Comparison of ENCODE assay signal across 11 cellular contexts in genomic region chr3:14803101-14803980, GRCh38. TPM values are rescaled to one million over a fixed set of nuclear protein-coding genes. Genes with fewer than 3 reads are reported as not detected.
DNase-seq lines count a peak whose midpoint lies in the region; ATAC-seq, FAIRE-seq and TF ChIP-seq lines count a peak whose summit lies in the region.
"Had no signal": no experiment of that assay in that cellular context is flagged by ENCODE, and none has a peak within 500 bp of the region (broad histone marks: within the 10 kb centered on the region; RNA-seq: fewer than 3 reads in every experiment).

No MANE protein-coding gene starts in this region.

- no TSS peak for BruUV-seq in K562 (replicated peaks; lab: Mats Ljungman, UMichigan)

- TF ChIP-seq CTCF in K562 (IDR thresholded peaks at IDR 0.05 in 2 of 3, conservative IDR thresholded peaks at IDR 0.05 in 1 of 3; ENCODE audit: insufficient read depth in 2 of 3, low read depth in 1 of 3, low read length in 3 of 3) (0 out of 6 replicates have a peak, but pooled peaks of 1 of the 3 experiments have one; percentile 6), left lung (IDR thresholded peaks at IDR 0.05) (no peak)

- no peaks in the 10 kb centered on the region for H3K9me3 Mint-ChIP-seq in activated naive CD4-positive, alpha-beta T cell treated with anti-CD3 and anti-CD28 coated beads, Interleukin-2, amount 50 U/mL, for 72 hours
- H3K9me3 Mint-ChIP-seq: natural killer cell had no signal

- H3K9me3 ChIP-seq in K562 (replicated peaks; ENCODE audit: control insufficient read depth, insufficient read depth, low read depth, low read length): no peaks in the 10 kb centered on the region
- H3K9me3 ChIP-seq in left lung: no peaks in the 10 kb centered on the region

- TF ChIP-seq RAD21 in K562 (CRISPR knock-in tag; conservative IDR thresholded peaks at IDR 0.05 in 1 of 2, IDR thresholded peaks at IDR 0.05 in 1 of 2): no peak

- H3K9ac ChIP-seq in K562 (ENCODE audit: insufficient read depth in 1 of 2, low read depth in 2 of 2, low read length in 2 of 2): no peak overlapping the region

- no peaks in the 10 kb centered on the region for H3K9me1 ChIP-seq in K562 (ENCODE audit: control insufficient read depth, insufficient read depth, low read length)

- no peak overlapping the region for H2AFZ ChIP-seq in K562 (ENCODE audit: low read depth, low read length)

- FAIRE-seq in K562 (lab: Jason Lieb, UNC) (no peak), urothelium cell line (lab: Jason Lieb, UNC) (peak; percentile 62)

- CTCF ChIA-PET in K562 (lab: Yijun Ruan, JAX; ENCODE audit: low intra/inter-chr PET ratio): no interaction called here

- TF ChIP-seq POLR2A in K562 (conservative IDR thresholded peaks at IDR 0.05): no peak

- H3K4me2 ChIP-seq in K562 (ENCODE audit: insufficient read depth, low read length): no peak overlapping the region; the same call in 1 of the 2 replicates

- H3K36me3 ChIP-seq in K562 (ENCODE audit: control insufficient read depth, insufficient read depth, low read length) (no peaks in the 10 kb centered on the region), left lung (no peaks in the 10 kb centered on the region)

- no peak for TF ChIP-seq EP300 in K562 (IDR thresholded peaks at IDR 0.05; ENCODE audit: low read length)

- peak overlapping the region; percentile 19 to 50 for H3K27ac Mint-ChIP-seq in activated naive CD4-positive, alpha-beta T cell treated with anti-CD3 and anti-CD28 coated beads, Interleukin-2, amount 50 U/mL, for 72 hours
- H3K27ac Mint-ChIP-seq: natural killer cell had no signal

- POLR2A ChIA-PET in K562 (lab: Yijun Ruan, JAX): interaction anchor here (1.0 kb wide), 1 partner anchor 118 kb away, joined by 3 read pairs; no protein-coding TSS in a partner anchor

- WGBS in K562 (ENCODE audit: insufficient coverage, low coverage, missing lambda C conversion rate): 2% methylated on average over 13 of the region's 13 CpGs

- ATAC-seq in activated naive CD4-positive, alpha-beta T cell treated with anti-CD3 and anti-CD28 coated beads, Interleukin-2, amount 50 U/mL, for 72 hours: peak; percentile 33 to 58
- ATAC-seq in K562: peak; percentile 80
- ATAC-seq in left lung: peak; percentile 50
- no peak for ATAC-seq in HG03025 (IDR thresholded peaks at IDR 0.05; ENCODE audit: low FRiP score, unreplicated experiment)
- no peak for ATAC-seq in GM18868 (IDR thresholded peaks at IDR 0.05; ENCODE audit: unreplicated experiment)
- no peak for ATAC-seq in HG02870 (IDR thresholded peaks at IDR 0.05; ENCODE audit: unreplicated experiment)

- H3K4me1 ChIP-seq in K562 (replicated peaks in 1 of 2; ENCODE audit: control insufficient read depth in 2 of 2, insufficient read depth in 2 of 2, low read length in 2 of 2) (peaks cover 0 to 5% of the 10 kb centered on the region in 2 experiments; a peak in 3 of 5 replicates), left lung (peaks cover 0 to 32% of the 10 kb centered on the region in 2 donors)

- H4K20me1 ChIP-seq in K562 (replicated peaks; ENCODE audit: control insufficient read depth, insufficient read depth, low read length): peaks cover 10% of the 10 kb centered on the region; the same call in 1 of the 2 replicates

- intact Hi-C loops in K562 (cut with micrococcal nuclease): no loop called here
- intact Hi-C loops in left lung (cut with DNase I): no loop called here

- in situ Hi-C loops in K562 (cut with MboI): no loop called here

- peaks cover 28 to 81% of the 10 kb centered on the region in 2 experiments for H3K27me3 ChIP-seq in K562 (ENCODE audit: control insufficient read depth in 2 of 2, insufficient read depth in 2 of 2, low read length in 2 of 2)
- H3K27me3 ChIP-seq in left lung: peaks cover 0 to 22% of the 10 kb centered on the region in 2 donors

- H3K27ac ChIP-seq in K562 (ENCODE audit: extremely low read depth, low read depth, low read length) (no peak overlapping the region), left lung (peak overlapping the region; percentile 13 to 83)

- no peaks in the 10 kb centered on the region for H3K36me3 Mint-ChIP-seq in activated naive CD4-positive, alpha-beta T cell treated with anti-CD3 and anti-CD28 coated beads, Interleukin-2, amount 50 U/mL, for 72 hours
- H3K36me3 Mint-ChIP-seq: natural killer cell had no signal

- no peaks in the 10 kb centered on the region for H3K79me2 ChIP-seq in K562 (ENCODE audit: control insufficient read depth, insufficient read depth, low read length)

- H3K4me3 ChIP-seq in K562 (no peak overlapping the region), left lung (no peak overlapping the region)

- DNase-seq in activated naive CD4-positive, alpha-beta T cell treated with anti-CD3 and anti-CD28 coated beads, Interleukin-2, amount 50 U/mL, for 72 hours (ENCODE audit: low spot score in 2 of 2): no peak
- DNase-seq in activated naive CD4-positive, alpha-beta T cell treated with anti-CD3 and anti-CD28 coated beads, Interleukin-2, amount 50 U/mL, for 16 hours: no peak
- peak; percentile 40 to 63 (median 61) for DNase-seq in K562 (ENCODE audit: extremely low read depth in 1 of 4, low spot score in 3 of 4)
- peak in 1 of 2 donors; percentile 30 for DNase-seq in left lung
- peak; percentile 66 for DNase-seq in urothelium cell line (ENCODE audit: low spot score)
- DNase-seq: natural killer cell, NCI-H524 treated with DMSO at 0.1 percent for 48 hours had no signal

TF ChIP-seq in K562, 482 proteins besides CTCF, POLR2A, EP300 and RAD21:
- TF ChIP-seq NFE2 (IDR thresholded peaks at IDR 0.05; ENCODE audit: low read depth) (peak; percentile 31; the same call in 1 of the 2 replicates), BACH1 (tag; IDR thresholded peaks at IDR 0.05) (no peak), HES1 (IDR thresholded peaks at IDR 0.05; ENCODE audit: low read depth) (no peak), PYGO2 (tag; IDR thresholded peaks at IDR 0.05) (no peak), NFIC (IDR thresholded peaks at IDR 0.05) (peak; percentile 70)
- TF ChIP-seq, protein P1, sequence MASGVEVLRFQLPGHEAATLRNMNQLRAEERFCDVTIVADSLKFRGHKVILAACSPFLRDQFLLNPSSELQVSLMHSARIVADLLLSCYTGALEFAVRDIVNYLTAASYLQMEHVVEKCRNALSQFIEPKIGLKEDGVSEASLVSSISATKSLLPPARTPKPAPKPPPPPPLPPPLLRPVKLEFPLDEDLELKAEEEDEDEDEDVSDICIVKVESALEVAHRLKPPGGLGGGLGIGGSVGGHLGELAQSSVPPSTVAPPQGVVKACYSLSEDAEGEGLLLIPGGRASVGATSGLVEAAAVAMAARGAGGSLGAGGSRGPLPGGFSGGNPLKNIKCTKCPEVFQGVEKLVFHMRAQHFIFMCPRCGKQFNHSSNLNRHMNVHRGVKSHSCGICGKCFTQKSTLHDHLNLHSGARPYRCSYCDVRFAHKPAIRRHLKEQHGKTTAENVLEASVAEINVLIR (CRISPR knock-in tag; IDR thresholded peaks at IDR 0.05): no peak

RNA-seq across cellular contexts. Expression of gene FGD5, which starts 15.4 kb away (rescaled TPM):
- not detected for total RNA-seq in activated naive CD4-positive, alpha-beta T cell treated with anti-CD3 and anti-CD28 coated beads, Interleukin-2, amount 50 U/mL, for 72 hours
- total RNA-seq in K562 (2011; cell fraction: chromatin; rRNA removed; ENCODE audit: low replicate concordance): not detected in 2 replicates
- total RNA-seq in K562 (2011; cell fraction: nucleolus; rRNA removed): not detected in 2 replicates
- total RNA-seq in K562 (2011; cell fraction: nucleoplasm; rRNA removed): not detected in 2 replicates
- total RNA-seq in K562 (2014; rRNA removed) (not detected in 2 replicates), K562 (2014; rRNA removed; fragmentation: Illumina TruSeq; extraction: Trizol) (not detected in 2 replicates), K562 (2015; rRNA removed; fragmentation: Illumina TruSeq; extraction: Trizol) (not detected in 2 replicates), K562 (2021) (0.13 and 0.18 TPM in 2 replicates), left lung (10 to 100 TPM; 25.4 to 48.7 TPM)
- polyA plus RNA-seq in K562 (2011; rRNA removed) (not detected in 2 replicates), K562 (2014; fragmentation: Illumina TruSeq; extraction: Trizol) (not detected in 2 replicates), K562 (2014; fragmentation: Nextera tagmentation; extraction: Ambion mirVana) (not detected), K562 (2014; rRNA removed) (not detected in 2 replicates)
- not detected in 2 replicates for polyA plus RNA-seq in K562 (2011; cell fraction: cytosol; rRNA removed)
- polyA plus RNA-seq in K562 (2011; cell fraction: nucleus; rRNA removed): not detected in 2 replicates
- polyA plus RNA-seq in K562 (2012): not detected in 2 replicates
- not detected in 2 replicates for polyA minus RNA-seq in K562 (2011; rRNA and poly(A)+ RNA removed)
- not detected in 2 replicates for polyA minus RNA-seq in K562 (2011; cell fraction: cytosol; rRNA and poly(A)+ RNA removed)
- polyA minus RNA-seq in K562 (2011; cell fraction: nucleus; rRNA and poly(A)+ RNA removed): not detected in 2 replicates
- total RNA-seq: natural killer cell had no signal
- polyA plus RNA-seq: BJ had no signal

Comparison
In these comparisons a context has a peak if more than half of its experiments do, and no peak if none do; other contexts are left out.
1. ATAC-seq: peak in activated naive CD4-positive, alpha-beta T cell treated with anti-CD3 and anti-CD28 coated beads, Interleukin-2, amount 50 U/mL, for 72 hours (2 of 2), K562 (single experiment) and left lung (single experiment); none in HG03025 (single experiment), GM18868 (single experiment) and HG02870 (single experiment).
2. DNase-seq: peak in K562 (4 of 4) and urothelium cell line (single experiment); none in activated naive CD4-positive, alpha-beta T cell treated with anti-CD3 and anti-CD28 coated beads, Interleukin-2, amount 50 U/mL, for 72 hours (0 of 2) and activated naive CD4-positive, alpha-beta T cell treated with anti-CD3 and anti-CD28 coated beads, Interleukin-2, amount 50 U/mL, for 16 hours (single experiment).
3. RNA of gene FGD5, which starts 15.4 kb away (total RNA-seq): 25.4 to 48.7 TPM in left lung; not detected in activated naive CD4-positive, alpha-beta T cell treated with anti-CD3 and anti-CD28 coated beads, Interleukin-2, amount 50 U/mL, for 72 hours and 0.13 to 0.18 TPM in K562; every median in the first group is over 10 times any median in the second.